3 cellular contexts compared by ENCODE assay signal in genomic region chr12:124688356-124688992, GRCh38.
TF ChIP-seq lines count a peak whose summit lies in the region.

No MANE protein-coding gene starts in this region.

TF ChIP-seq in A549, 52 proteins besides CTCF, POLR2A, EP300 and RAD21:
- TF ChIP-seq ZFP36 (IDR thresholded peaks at IDR 0.05; ENCODE audit: borderline replicate concordance, partially characterized antibody) (peak; percentile 66), RARB (CRISPR knock-in tag; IDR thresholded peaks at IDR 0.05) (no peak), NPAS2 (CRISPR knock-in tag; IDR thresholded peaks at IDR 0.05; ENCODE audit: borderline replicate concordance) (no peak), MAZ (IDR thresholded peaks at IDR 0.05; ENCODE audit: borderline replicate concordance, low read depth, low read length) (no peak), POLR2AphosphoS2 (conservative IDR thresholded peaks at IDR 0.05; ENCODE audit: low read length) (no peak), CHD4 (IDR thresholded peaks at IDR 0.05; ENCODE audit: borderline replicate concordance) (no peak), FOSB (CRISPR knock-in tag; IDR thresholded peaks at IDR 0.05) (no peak), ZNF302 (CRISPR knock-in tag; IDR thresholded peaks at IDR 0.05) (no peak), KDM1A (IDR thresholded peaks at IDR 0.05; ENCODE audit: low read depth) (peak; percentile 45; the same call in 1 of the 2 replicates), HOXB5 (CRISPR knock-in tag; IDR thresholded peaks at IDR 0.05) (no peak), TFCP2L1 (CRISPR knock-in tag; IDR thresholded peaks at IDR 0.05) (no peak)

TF ChIP-seq in IMR-90, 13 proteins besides CTCF, POLR2A, EP300 and RAD21:
- TF ChIP-seq MXI1 (IDR thresholded peaks at IDR 0.05; ENCODE audit: borderline replicate concordance, low read depth, low read length) (no peak), BHLHE40 (IDR thresholded peaks at IDR 0.05; ENCODE audit: low read depth, low read length) (no peak), CHD1 (IDR thresholded peaks at IDR 0.05; ENCODE audit: low read depth, low read length) (no peak), NFE2L2 (IDR thresholded peaks at IDR 0.05; ENCODE audit: low read depth, low read length) (no peak)
- TF ChIP-seq, protein P1, sequence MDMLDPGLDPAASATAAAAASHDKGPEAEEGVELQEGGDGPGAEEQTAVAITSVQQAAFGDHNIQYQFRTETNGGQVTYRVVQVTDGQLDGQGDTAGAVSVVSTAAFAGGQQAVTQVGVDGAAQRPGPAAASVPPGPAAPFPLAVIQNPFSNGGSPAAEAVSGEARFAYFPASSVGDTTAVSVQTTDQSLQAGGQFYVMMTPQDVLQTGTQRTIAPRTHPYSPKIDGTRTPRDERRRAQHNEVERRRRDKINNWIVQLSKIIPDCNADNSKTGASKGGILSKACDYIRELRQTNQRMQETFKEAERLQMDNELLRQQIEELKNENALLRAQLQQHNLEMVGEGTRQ (IDR thresholded peaks at IDR 0.05; ENCODE audit: low read depth, low read length): no peak
TF ChIP-seq in IMR-90: peak in this region for 0.

TF ChIP-seq in endothelial cell of umbilical vein, 7 proteins besides CTCF, POLR2A, EP300 and RAD21:
- TF ChIP-seq FOS (IDR thresholded peaks at IDR 0.05; ENCODE audit: borderline replicate concordance, insufficient read depth, low read length) (peak; percentile 28), JUN (IDR thresholded peaks at IDR 0.05; ENCODE audit: borderline replicate concordance, insufficient read depth, insufficient read length, low read depth) (peak; percentile 35), POLR2AphosphoS5 (IDR thresholded peaks at IDR 0.05; ENCODE audit: insufficient read depth, low read depth, low read length) (no peak), MAX (IDR thresholded peaks at IDR 0.05; ENCODE audit: insufficient read depth, insufficient read length) (no peak), EZH2 (IDR thresholded peaks at IDR 0.05; ENCODE audit: borderline replicate concordance, low read depth, low read length, severe bottlenecking) (no peak), MYC (IDR thresholded peaks at IDR 0.05; ENCODE audit: low read depth, low read length) (no peak), GATA2 (IDR thresholded peaks at IDR 0.05; ENCODE audit: insufficient read depth, insufficient read length, low read depth, low read length) (no peak)
TF ChIP-seq in endothelial cell of umbilical vein: peak in this region for 2.
